29 cellular contexts compared by ENCODE assay signal in the genomic region with DNA sequence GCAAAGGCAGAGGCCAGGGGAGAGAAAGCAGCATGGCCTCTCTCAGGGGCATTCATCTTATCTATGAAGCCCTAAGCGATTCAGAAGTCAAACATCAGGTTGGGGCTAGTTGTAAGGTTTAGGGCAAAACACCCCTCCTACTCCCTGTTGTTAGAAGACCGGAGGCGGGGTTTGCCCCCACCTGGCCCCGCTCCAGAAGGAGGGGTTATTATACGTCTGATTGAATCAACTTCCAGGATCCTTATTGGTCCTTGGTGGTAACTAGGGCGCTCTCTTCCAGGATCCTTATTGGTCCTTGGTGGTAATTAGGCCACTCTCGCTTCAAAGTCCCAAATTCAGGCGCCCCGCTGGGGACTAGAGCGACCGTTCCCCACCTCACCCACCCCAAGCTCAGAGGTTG. TPM values are rescaled to one million over a fixed set of nuclear protein-coding genes. Genes with fewer than 3 reads are reported as not detected.
"Had no signal": no experiment of that assay in that cellular context is flagged by ENCODE, and none has a peak within 500 bp of the region (broad histone marks: within the 10 kb centered on the region; RNA-seq: fewer than 3 reads in every experiment).

No MANE protein-coding gene starts in this region.

- H3K27me3 ChIP-seq: gastrocnemius medialis, heart left ventricle, hepatocyte, left lung, right atrium auricular region, stomach, thyroid gland, vagina had no signal

- H3K27ac Mint-ChIP-seq: dendritic cell treated with granulocyte-macrophage colony-stimulating factor and Interleukin-4, amounts not matched to agents 40 ng/mL and 50 ng/mL, for 4 days; naive thymus-derived CD4-positive, alpha-beta T cell; stimulated activated effector memory CD8-positive, alpha-beta T cell treated with anti-CD3 and anti-CD28 coated beads, Interleukin-12 subunit alpha, Interleukin-12 subunit beta, amount 100 ng/mL, for 72 hours had no signal

- H3K4me1 ChIP-seq: gastrocnemius medialis, left lung, prostate gland, right atrium auricular region, stomach, thyroid gland, vagina had no signal

- H2AFZ ChIP-seq: hepatocyte had no signal

- ATAC-seq: gastrocnemius medialis; heart left ventricle; left cardiac atrium; left lung; naive thymus-derived CD4-positive, alpha-beta T cell; sciatic nerve; stimulated activated effector memory CD8-positive, alpha-beta T cell treated with anti-CD3 and anti-CD28 coated beads, Interleukin-12 subunit alpha, Interleukin-12 subunit beta, amount 100 ng/mL, for 72 hours had no signal

- H3K79me2 ChIP-seq: hepatocyte had no signal

- H3K4me1 Mint-ChIP-seq: naive thymus-derived CD4-positive, alpha-beta T cell; stimulated activated effector memory CD8-positive, alpha-beta T cell treated with anti-CD3 and anti-CD28 coated beads, Interleukin-12 subunit alpha, Interleukin-12 subunit beta, amount 100 ng/mL, for 72 hours had no signal

- H3K4me3 Mint-ChIP-seq: dendritic cell treated with granulocyte-macrophage colony-stimulating factor and Interleukin-4, amounts not matched to agents 40 ng/mL and 50 ng/mL, for 4 days; endodermal cell; naive thymus-derived CD4-positive, alpha-beta T cell; nephron; stimulated activated effector memory CD8-positive, alpha-beta T cell treated with anti-CD3 and anti-CD28 coated beads, Interleukin-12 subunit alpha, Interleukin-12 subunit beta, amount 100 ng/mL, for 72 hours had no signal

- DNase-seq: effector CD8-positive, alpha-beta T cell; endodermal cell; foreskin fibroblast; gastrocnemius medialis; heart left ventricle; left cardiac atrium; left lung; mesendoderm; midbrain; naive thymus-derived CD4-positive, alpha-beta T cell; nucleus accumbens; stimulated activated CD4-positive, alpha-beta T cell treated with anti-CD3 and anti-CD28 coated beads, Interleukin-12 subunit alpha, Interleukin-12 subunit beta, amount 100 ng/mL, for 4 hours; stimulated activated CD4-positive, alpha-beta T cell treated with anti-CD3 and anti-CD28 coated beads, Interleukin-1b, Interleukin-23, amount 100 ng/mL, for 48 hours; stimulated activated CD4-positive, alpha-beta T cell treated with anti-CD3 and anti-CD28 coated beads, Interleukin-4, amount 100 ng/mL, for 24 hours; stimulated activated naive CD4-positive, alpha-beta T cell treated with Interleukin-2 at 50 U/mL for 16 hours; stomach; thyroid gland; trophoblast cell had no signal

- H3K9me3 ChIP-seq: gastrocnemius medialis, heart left ventricle, left lung, prostate gland, right atrium auricular region, stomach, thyroid gland, vagina had no signal

- H3K27ac ChIP-seq: epithelial cell of prostate, gastrocnemius medialis, heart left ventricle, hepatocyte, left lung, prostate gland, right atrium auricular region, stomach, thyroid gland, vagina had no signal

- H3K9me3 Mint-ChIP-seq: endodermal cell; naive thymus-derived CD4-positive, alpha-beta T cell; nephron had no signal

- H3K4me3 ChIP-seq: gastrocnemius medialis, heart left ventricle, hepatocyte, left lung, prostate gland, right atrium auricular region, smooth muscle cell, stomach, thyroid gland, vagina had no signal

- H3K36me3 Mint-ChIP-seq: naive thymus-derived CD4-positive, alpha-beta T cell; stimulated activated effector memory CD8-positive, alpha-beta T cell treated with anti-CD3 and anti-CD28 coated beads, Interleukin-12 subunit alpha, Interleukin-12 subunit beta, amount 100 ng/mL, for 72 hours had no signal

- H3K36me3 ChIP-seq: gastrocnemius medialis, heart left ventricle, left lung, prostate gland, right atrium auricular region, stomach, thyroid gland, vagina had no signal

- H3K27me3 Mint-ChIP-seq: naive thymus-derived CD4-positive, alpha-beta T cell had no signal

- H3K4me2 ChIP-seq: hepatocyte, smooth muscle cell had no signal

RNA-seq across cellular contexts. Expression of gene INPP5J, which starts 53.8 kb away (rescaled TPM):
- total RNA-seq: subcutaneous adipose tissue had no signal
- polyA plus RNA-seq: naive thymus-derived CD4-positive, alpha-beta T cell had no signal
